In genomic region chr5:124661317-124662141, GRCh38 we compare ENCODE assay signal across 1 cellular context.
TF ChIP-seq lines count a peak whose summit lies in the region.

No MANE protein-coding gene starts in this region.

TF ChIP-seq in HepG2, 621 proteins besides CTCF, POLR2A, EP300 and RAD21 (continued from another document and continues in another):
- TF ChIP-seq, protein P1, sequence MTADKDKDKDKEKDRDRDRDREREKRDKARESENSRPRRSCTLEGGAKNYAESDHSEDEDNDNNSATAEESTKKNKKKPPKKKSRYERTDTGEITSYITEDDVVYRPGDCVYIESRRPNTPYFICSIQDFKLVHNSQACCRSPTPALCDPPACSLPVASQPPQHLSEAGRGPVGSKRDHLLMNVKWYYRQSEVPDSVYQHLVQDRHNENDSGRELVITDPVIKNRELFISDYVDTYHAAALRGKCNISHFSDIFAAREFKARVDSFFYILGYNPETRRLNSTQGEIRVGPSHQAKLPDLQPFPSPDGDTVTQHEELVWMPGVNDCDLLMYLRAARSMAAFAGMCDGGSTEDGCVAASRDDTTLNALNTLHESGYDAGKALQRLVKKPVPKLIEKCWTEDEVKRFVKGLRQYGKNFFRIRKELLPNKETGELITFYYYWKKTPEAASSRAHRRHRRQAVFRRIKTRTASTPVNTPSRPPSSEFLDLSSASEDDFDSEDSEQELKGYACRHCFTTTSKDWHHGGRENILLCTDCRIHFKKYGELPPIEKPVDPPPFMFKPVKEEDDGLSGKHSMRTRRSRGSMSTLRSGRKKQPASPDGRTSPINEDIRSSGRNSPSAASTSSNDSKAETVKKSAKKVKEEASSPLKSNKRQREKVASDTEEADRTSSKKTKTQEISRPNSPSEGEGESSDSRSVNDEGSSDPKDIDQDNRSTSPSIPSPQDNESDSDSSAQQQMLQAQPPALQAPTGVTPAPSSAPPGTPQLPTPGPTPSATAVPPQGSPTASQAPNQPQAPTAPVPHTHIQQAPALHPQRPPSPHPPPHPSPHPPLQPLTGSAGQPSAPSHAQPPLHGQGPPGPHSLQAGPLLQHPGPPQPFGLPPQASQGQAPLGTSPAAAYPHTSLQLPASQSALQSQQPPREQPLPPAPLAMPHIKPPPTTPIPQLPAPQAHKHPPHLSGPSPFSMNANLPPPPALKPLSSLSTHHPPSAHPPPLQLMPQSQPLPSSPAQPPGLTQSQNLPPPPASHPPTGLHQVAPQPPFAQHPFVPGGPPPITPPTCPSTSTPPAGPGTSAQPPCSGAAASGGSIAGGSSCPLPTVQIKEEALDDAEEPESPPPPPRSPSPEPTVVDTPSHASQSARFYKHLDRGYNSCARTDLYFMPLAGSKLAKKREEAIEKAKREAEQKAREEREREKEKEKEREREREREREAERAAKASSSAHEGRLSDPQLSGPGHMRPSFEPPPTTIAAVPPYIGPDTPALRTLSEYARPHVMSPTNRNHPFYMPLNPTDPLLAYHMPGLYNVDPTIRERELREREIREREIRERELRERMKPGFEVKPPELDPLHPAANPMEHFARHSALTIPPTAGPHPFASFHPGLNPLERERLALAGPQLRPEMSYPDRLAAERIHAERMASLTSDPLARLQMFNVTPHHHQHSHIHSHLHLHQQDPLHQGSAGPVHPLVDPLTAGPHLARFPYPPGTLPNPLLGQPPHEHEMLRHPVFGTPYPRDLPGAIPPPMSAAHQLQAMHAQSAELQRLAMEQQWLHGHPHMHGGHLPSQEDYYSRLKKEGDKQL (CRISPR knock-in tag; IDR thresholded peaks at IDR 0.05; ENCODE audit: low read depth): peak; percentile 99
- TF ChIP-seq ZNF317 (CRISPR knock-in tag; IDR thresholded peaks at IDR 0.05): 0 out of 2 replicates have a peak, but pooled peaks have one; percentile 21
- TF ChIP-seq MAFK (conservative IDR thresholded peaks at IDR 0.05 in 1 of 2, IDR thresholded peaks at IDR 0.05 in 1 of 2; ENCODE audit: low read length in 2 of 2): peak; percentile 42 to 56
- TF ChIP-seq ZNF589 (CRISPR knock-in tag; conservative IDR thresholded peaks at IDR 0.05): peak; percentile 79; the same call in 1 of the 2 replicates
- peak; percentile 52; the same call in 1 of the 2 replicates for TF ChIP-seq PRMT3 (CRISPR knock-in tag; IDR thresholded peaks at IDR 0.05; ENCODE audit: borderline replicate concordance, low read depth)
- TF ChIP-seq ZNF839 (CRISPR knock-in tag; IDR thresholded peaks at IDR 0.05; ENCODE audit: borderline replicate concordance): no peak
- no peak for TF ChIP-seq TAF1 (CRISPR knock-in tag; IDR thresholded peaks at IDR 0.05)
- TF ChIP-seq SOX5 (CRISPR knock-in tag; IDR thresholded peaks at IDR 0.05; ENCODE audit: borderline replicate concordance): peak; percentile 97
- peak; percentile 10; the same call in 1 of the 2 replicates for TF ChIP-seq ZNF7 (CRISPR knock-in tag; IDR thresholded peaks at IDR 0.05)
- TF ChIP-seq, protein P2, sequence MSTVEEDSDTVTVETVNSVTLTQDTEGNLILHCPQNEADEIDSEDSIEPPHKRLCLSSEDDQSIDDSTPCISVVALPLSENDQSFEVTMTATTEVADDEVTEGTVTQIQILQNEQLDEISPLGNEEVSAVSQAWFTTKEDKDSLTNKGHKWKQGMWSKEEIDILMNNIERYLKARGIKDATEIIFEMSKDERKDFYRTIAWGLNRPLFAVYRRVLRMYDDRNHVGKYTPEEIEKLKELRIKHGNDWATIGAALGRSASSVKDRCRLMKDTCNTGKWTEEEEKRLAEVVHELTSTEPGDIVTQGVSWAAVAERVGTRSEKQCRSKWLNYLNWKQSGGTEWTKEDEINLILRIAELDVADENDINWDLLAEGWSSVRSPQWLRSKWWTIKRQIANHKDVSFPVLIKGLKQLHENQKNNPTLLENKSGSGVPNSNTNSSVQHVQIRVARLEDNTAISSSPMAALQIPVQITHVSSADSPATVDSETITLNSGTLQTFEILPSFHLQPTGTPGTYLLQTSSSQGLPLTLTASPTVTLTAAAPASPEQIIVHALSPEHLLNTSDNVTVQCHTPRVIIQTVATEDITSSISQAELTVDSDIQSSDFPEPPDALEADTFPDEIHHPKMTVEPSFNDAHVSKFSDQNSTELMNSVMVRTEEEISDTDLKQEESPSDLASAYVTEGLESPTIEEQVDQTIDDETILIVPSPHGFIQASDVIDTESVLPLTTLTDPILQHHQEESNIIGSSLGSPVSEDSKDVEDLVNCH (CRISPR knock-in tag; IDR thresholded peaks at IDR 0.05): no peak
- TF ChIP-seq, protein P3, sequence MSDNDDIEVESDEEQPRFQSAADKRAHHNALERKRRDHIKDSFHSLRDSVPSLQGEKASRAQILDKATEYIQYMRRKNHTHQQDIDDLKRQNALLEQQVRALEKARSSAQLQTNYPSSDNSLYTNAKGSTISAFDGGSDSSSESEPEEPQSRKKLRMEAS (IDR thresholded peaks at IDR 0.05): peak; percentile 66
- no peak for TF ChIP-seq DNMT1 (CRISPR knock-in tag; IDR thresholded peaks at IDR 0.05)
- TF ChIP-seq ZNF629 (CRISPR knock-in tag; conservative IDR thresholded peaks at IDR 0.05): peak; percentile 41; the same call in 1 of the 2 replicates
- TF ChIP-seq, protein P4, sequence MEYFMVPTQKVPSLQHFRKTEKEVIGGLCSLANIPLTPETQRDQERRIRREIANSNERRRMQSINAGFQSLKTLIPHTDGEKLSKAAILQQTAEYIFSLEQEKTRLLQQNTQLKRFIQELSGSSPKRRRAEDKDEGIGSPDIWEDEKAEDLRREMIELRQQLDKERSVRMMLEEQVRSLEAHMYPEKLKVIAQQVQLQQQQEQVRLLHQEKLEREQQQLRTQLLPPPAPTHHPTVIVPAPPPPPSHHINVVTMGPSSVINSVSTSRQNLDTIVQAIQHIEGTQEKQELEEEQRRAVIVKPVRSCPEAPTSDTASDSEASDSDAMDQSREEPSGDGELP (IDR thresholded peaks at IDR 0.05; ENCODE audit: borderline replicate concordance, low read depth): peak; percentile 69; the same call in 1 of the 2 replicates
- TF ChIP-seq SAP130 (CRISPR knock-in tag; IDR thresholded peaks at IDR 0.05; ENCODE audit: low read depth): peak; percentile 76
- no peak for TF ChIP-seq GZF1 (CRISPR knock-in tag; IDR thresholded peaks at IDR 0.05)
- TF ChIP-seq YEATS4 (CRISPR knock-in tag; IDR thresholded peaks at IDR 0.05; ENCODE audit: borderline replicate concordance): 0 out of 2 replicates have a peak, but pooled peaks have one; percentile 31
- no peak for TF ChIP-seq E2F2 (CRISPR knock-in tag; IDR thresholded peaks at IDR 0.05; ENCODE audit: borderline replicate concordance)
- no peak for TF ChIP-seq CBX1 (IDR thresholded peaks at IDR 0.05; ENCODE audit: low read depth)
- peak; percentile 73; the same call in 1 of the 2 replicates for TF ChIP-seq ZNF430 (CRISPR knock-in tag; IDR thresholded peaks at IDR 0.05)
- TF ChIP-seq, protein P5, sequence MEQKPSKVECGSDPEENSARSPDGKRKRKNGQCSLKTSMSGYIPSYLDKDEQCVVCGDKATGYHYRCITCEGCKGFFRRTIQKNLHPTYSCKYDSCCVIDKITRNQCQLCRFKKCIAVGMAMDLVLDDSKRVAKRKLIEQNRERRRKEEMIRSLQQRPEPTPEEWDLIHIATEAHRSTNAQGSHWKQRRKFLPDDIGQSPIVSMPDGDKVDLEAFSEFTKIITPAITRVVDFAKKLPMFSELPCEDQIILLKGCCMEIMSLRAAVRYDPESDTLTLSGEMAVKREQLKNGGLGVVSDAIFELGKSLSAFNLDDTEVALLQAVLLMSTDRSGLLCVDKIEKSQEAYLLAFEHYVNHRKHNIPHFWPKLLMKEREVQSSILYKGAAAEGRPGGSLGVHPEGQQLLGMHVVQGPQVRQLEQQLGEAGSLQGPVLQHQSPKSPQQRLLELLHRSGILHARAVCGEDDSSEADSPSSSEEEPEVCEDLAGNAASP (CRISPR knock-in tag; IDR thresholded peaks at IDR 0.05; ENCODE audit: borderline replicate concordance): peak; percentile 92
- 0 out of 2 replicates have a peak, but pooled peaks have one; percentile 20 for TF ChIP-seq ZFP1 (CRISPR knock-in tag; IDR thresholded peaks at IDR 0.05)
- 0 out of 2 replicates have a peak, but pooled peaks have one; percentile 18 for TF ChIP-seq ZSCAN12 (CRISPR knock-in tag; IDR thresholded peaks at IDR 0.05)
- TF ChIP-seq, protein P6, sequence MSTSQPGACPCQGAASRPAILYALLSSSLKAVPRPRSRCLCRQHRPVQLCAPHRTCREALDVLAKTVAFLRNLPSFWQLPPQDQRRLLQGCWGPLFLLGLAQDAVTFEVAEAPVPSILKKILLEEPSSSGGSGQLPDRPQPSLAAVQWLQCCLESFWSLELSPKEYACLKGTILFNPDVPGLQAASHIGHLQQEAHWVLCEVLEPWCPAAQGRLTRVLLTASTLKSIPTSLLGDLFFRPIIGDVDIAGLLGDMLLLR (CRISPR knock-in tag; IDR thresholded peaks at IDR 0.05): no peak
- peak; percentile 98 for TF ChIP-seq HHEX (CRISPR knock-in tag; IDR thresholded peaks at IDR 0.05)
- TF ChIP-seq ZNF224 (CRISPR knock-in tag; IDR thresholded peaks at IDR 0.05): no peak
- TF ChIP-seq SIX4 (CRISPR knock-in tag; IDR thresholded peaks at IDR 0.05): peak; percentile 83
- TF ChIP-seq RXRB (CRISPR knock-in tag; IDR thresholded peaks at IDR 0.05; ENCODE audit: borderline replicate concordance): peak; percentile 94
- TF ChIP-seq ZNF775 (CRISPR knock-in tag; IDR thresholded peaks at IDR 0.05; ENCODE audit: borderline replicate concordance): peak; percentile 45; the same call in 1 of the 2 replicates
- peak; percentile 23; the same call in 1 of the 2 replicates for TF ChIP-seq SP4 (CRISPR knock-in tag; IDR thresholded peaks at IDR 0.05)
- peak; percentile 86 for TF ChIP-seq ARNTL (CRISPR knock-in tag; IDR thresholded peaks at IDR 0.05)
- peak; percentile 88 for TF ChIP-seq ZBTB34 (CRISPR knock-in tag; IDR thresholded peaks at IDR 0.05)
- 0 out of 2 replicates have a peak, but pooled peaks have one; percentile 29 for TF ChIP-seq RORA (CRISPR knock-in tag; IDR thresholded peaks at IDR 0.05)
- TF ChIP-seq MED1 (CRISPR knock-in tag; IDR thresholded peaks at IDR 0.05): peak; percentile 90
- no peak for TF ChIP-seq ZNF180 (CRISPR knock-in tag; IDR thresholded peaks at IDR 0.05; ENCODE audit: borderline replicate concordance, low read depth)
- peak; percentile 91 for TF ChIP-seq ONECUT2 (CRISPR knock-in tag; IDR thresholded peaks at IDR 0.05)
- TF ChIP-seq SP5 (CRISPR knock-in tag; IDR thresholded peaks at IDR 0.05; ENCODE audit: borderline replicate concordance, low read depth): 0 out of 2 replicates have a peak, but pooled peaks have one; percentile 10
- peak; percentile 78; the same call in 1 of the 2 replicates for TF ChIP-seq MYPOP (CRISPR knock-in tag; IDR thresholded peaks at IDR 0.05)
- peak; percentile 60 for TF ChIP-seq ASH2L (IDR thresholded peaks at IDR 0.05; ENCODE audit: insufficient read length, low read depth, low read length)
- TF ChIP-seq, protein P7, sequence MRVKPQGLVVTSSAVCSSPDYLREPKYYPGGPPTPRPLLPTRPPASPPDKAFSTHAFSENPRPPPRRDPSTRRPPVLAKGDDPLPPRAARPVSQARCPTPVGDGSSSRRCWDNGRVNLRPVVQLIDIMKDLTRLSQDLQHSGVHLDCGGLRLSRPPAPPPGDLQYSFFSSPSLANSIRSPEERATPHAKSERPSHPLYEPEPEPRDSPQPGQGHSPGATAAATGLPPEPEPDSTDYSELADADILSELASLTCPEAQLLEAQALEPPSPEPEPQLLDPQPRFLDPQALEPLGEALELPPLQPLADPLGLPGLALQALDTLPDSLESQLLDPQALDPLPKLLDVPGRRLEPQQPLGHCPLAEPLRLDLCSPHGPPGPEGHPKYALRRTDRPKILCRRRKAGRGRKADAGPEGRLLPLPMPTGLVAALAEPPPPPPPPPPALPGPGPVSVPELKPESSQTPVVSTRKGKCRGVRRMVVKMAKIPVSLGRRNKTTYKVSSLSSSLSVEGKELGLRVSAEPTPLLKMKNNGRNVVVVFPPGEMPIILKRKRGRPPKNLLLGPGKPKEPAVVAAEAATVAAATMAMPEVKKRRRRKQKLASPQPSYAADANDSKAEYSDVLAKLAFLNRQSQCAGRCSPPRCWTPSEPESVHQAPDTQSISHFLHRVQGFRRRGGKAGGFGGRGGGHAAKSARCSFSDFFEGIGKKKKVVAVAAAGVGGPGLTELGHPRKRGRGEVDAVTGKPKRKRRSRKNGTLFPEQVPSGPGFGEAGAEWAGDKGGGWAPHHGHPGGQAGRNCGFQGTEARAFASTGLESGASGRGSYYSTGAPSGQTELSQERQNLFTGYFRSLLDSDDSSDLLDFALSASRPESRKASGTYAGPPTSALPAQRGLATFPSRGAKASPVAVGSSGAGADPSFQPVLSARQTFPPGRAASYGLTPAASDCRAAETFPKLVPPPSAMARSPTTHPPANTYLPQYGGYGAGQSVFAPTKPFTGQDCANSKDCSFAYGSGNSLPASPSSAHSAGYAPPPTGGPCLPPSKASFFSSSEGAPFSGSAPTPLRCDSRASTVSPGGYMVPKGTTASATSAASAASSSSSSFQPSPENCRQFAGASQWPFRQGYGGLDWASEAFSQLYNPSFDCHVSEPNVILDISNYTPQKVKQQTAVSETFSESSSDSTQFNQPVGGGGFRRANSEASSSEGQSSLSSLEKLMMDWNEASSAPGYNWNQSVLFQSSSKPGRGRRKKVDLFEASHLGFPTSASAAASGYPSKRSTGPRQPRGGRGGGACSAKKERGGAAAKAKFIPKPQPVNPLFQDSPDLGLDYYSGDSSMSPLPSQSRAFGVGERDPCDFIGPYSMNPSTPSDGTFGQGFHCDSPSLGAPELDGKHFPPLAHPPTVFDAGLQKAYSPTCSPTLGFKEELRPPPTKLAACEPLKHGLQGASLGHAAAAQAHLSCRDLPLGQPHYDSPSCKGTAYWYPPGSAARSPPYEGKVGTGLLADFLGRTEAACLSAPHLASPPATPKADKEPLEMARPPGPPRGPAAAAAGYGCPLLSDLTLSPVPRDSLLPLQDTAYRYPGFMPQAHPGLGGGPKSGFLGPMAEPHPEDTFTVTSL (CRISPR knock-in tag; IDR thresholded peaks at IDR 0.05; ENCODE audit: borderline replicate concordance): peak; percentile 99
